In the genomic region with DNA sequence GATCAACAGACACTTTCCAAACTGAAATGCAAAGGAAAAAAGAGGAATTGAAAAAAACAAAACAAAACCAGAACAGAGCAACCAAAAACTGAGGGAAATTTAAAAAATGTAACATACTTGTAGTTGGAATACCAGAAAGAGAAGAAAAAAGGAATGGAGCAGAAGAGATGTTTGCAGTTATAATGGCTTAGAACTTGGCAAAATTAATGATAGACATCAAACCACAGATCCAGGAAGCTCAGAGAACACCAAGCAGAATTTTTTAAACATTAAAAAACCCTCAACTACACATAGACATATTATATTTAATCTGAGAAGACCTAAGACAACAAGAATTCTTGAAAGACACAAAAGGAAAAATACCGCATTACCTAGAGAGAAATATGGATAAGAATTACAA, we compare ENCODE assay signal across 10 cellular contexts. TPM values are rescaled to one million over a fixed set of nuclear protein-coding genes. Genes with fewer than 3 reads are reported as not detected.
"Had no signal": no experiment of that assay in that cellular context is flagged by ENCODE, and none has a peak within 500 bp of the region (broad histone marks: within the 10 kb centered on the region; RNA-seq: fewer than 3 reads in every experiment).

No MANE protein-coding gene starts in this region.

- ATAC-seq: HCT116 had no signal

- H3K27ac ChIP-seq: GM23248 had no signal

- H3K4me3 Mint-ChIP-seq: H9, HFFc6 had no signal

- H3K9me3 ChIP-seq: HAP-1 had no signal

- H3K4me3 ChIP-seq: GM23248, HAP-1 had no signal

- H3K27ac Mint-ChIP-seq: H9, HFFc6 had no signal

- DNase-seq: GM23248, GOT3, H7, HCEC 1CT, HFFc6 had no signal

- H3K4me1 ChIP-seq: HAP-1 had no signal

- H2AFZ ChIP-seq: GM23248 had no signal

- H3K36me3 ChIP-seq: HAP-1 had no signal

RNA-seq across cellular contexts. Expression of a gene that starts 46.1 kb away (rescaled TPM):
- total RNA-seq: GM23248, H4, HFFc6 had no signal
- polyA plus RNA-seq: GM23248 had no signal

RNA-seq across cellular contexts. Expression of a gene that starts 52.6 kb away (rescaled TPM):
- total RNA-seq: GM23248, H1, H4, H7, H9, HFFc6 had no signal
- polyA plus RNA-seq: GM23248 had no signal
